Comparison of ENCODE assay signal across 9 cellular contexts in genomic region chr1:42784946-42785693, GRCh38. TPM values are rescaled to one million over a fixed set of nuclear protein-coding genes. Genes with fewer than 3 reads are reported as not detected.
A peak's percentile ranks its signal among the peaks of the same experiment; 100 is the strongest.
DNase-seq lines count a peak whose midpoint lies in the region; ATAC-seq, FAIRE-seq and TF ChIP-seq lines count a peak whose summit lies in the region.
"Had no signal": no experiment of that assay in that cellular context is flagged by ENCODE, and none has a peak within 500 bp of the region (broad histone marks: within the 10 kb centered on the region; RNA-seq: fewer than 3 reads in every experiment).

A gene with protein sequence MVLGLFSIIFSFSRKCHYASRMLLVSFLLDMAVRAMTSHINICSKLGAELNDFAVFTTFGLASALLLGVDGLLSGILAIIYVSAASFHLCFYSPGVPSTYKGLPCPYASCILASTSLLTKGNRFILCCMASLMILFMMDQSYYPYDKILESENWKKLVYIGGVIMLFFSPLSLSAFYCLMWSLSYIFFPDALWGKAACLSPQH (plus strand): TSS chr1:42784991. CDS start chr1:42789894, 4,903 bp downstream.

- DNase-seq in activated B cell treated with CpG ODN at 0.5 μM for 24 hours: no peak
- no peak for DNase-seq in astrocyte of the spinal cord (ENCODE audit: low read depth, low spot score)
- no peak for DNase-seq in HepG2 (ENCODE audit: low spot score)
- DNase-seq in stimulated activated CD8-positive, alpha-beta memory T cell treated with anti-CD3 and anti-CD28 coated beads, Interleukin-4, amount 100 ng/mL, for 48 hours: peak; percentile 59
- DNase-seq in globus pallidus (ENCODE audit: low spot score): no peak
- DNase-seq in lower leg skin (ENCODE audit: low spot score in 2 of 2): no peak

- no peaks in the 10 kb centered on the region for H3K4me1 ChIP-seq in HepG2 (ENCODE audit: insufficient read depth, low read length)

- H3K36me3 ChIP-seq in HepG2 (replicated peaks in 1 of 2; ENCODE audit: control insufficient read depth in 1 of 2, insufficient read depth in 2 of 2, low read length in 2 of 2): peaks cover 0 to 11% of the 10 kb centered on the region in 2 experiments; a peak in 2 of 5 replicates

- TF ChIP-seq EP300 in HepG2 (IDR thresholded peaks at IDR 0.05; ENCODE audit: low read depth in 2 of 2, low read length in 2 of 2) (no peak), HepG2 (CRISPR knock-in tag; IDR thresholded peaks at IDR 0.05; ENCODE audit: borderline replicate concordance) (no peak)

- TF ChIP-seq RAD21 in HepG2 (CRISPR knock-in tag; IDR thresholded peaks at IDR 0.05): no peak

- peak within 1 kb of the TSS; percentile 78 for H3K4me3 Mint-ChIP-seq in activated B cell treated with CpG ODN at 0.5 μM for 24 hours
- H3K4me3 Mint-ChIP-seq: nephron had no signal

- peaks cover 11% of the 10 kb centered on the region for H3K4me1 Mint-ChIP-seq in activated B cell treated with CpG ODN at 0.5 μM for 24 hours
- H3K4me1 Mint-ChIP-seq: nephron had no signal

- POLR2A ChIA-PET in activated B cell treated with CpG ODN at 0.5 μM for 24 hours (lab: Charles Lee) (interaction anchor here (3.3 kb wide), 1 partner anchor 18 kb away, joined by 10 read pairs; the partner anchor contains the start of genes C1orf50 and P3H1), HepG2 (lab: Yijun Ruan, JAX) (interaction anchor here (3.2 kb wide), 1 partner anchor 18 kb away, joined by 9 read pairs; the partner anchor contains the start of genes C1orf50 and P3H1)

- TF ChIP-seq POLR2A in HepG2 (IDR thresholded peaks at IDR 0.05; ENCODE audit: insufficient read depth in 1 of 2, low read depth in 2 of 2, low read length in 2 of 2) (no peak), lower leg skin (IDR thresholded peaks at IDR 0.05) (no peak)

- no peaks in the 10 kb centered on the region for H4K20me1 ChIP-seq in HepG2 (ENCODE audit: insufficient read depth, low read length)

- FAIRE-seq in HepG2 (lab: Jason Lieb, UNC): no peak

- no peak within 1 kb of the TSS for H3K27ac ChIP-seq in HepG2 (ENCODE audit: extremely low read length, insufficient read depth, low read length)

- H2AFZ ChIP-seq in HepG2 (ENCODE audit: low read length): no peak within 1 kb of the TSS

- ATAC-seq in activated B cell treated with CpG ODN at 0.5 μM for 24 hours (ENCODE audit: low read depth): peak; percentile 45
- ATAC-seq in HepG2: no peak; the same call in 2 of the 3 replicates
- ATAC-seq in HG03521 (IDR thresholded peaks at IDR 0.05; ENCODE audit: unreplicated experiment): no peak
- ATAC-seq in GM21825 (IDR thresholded peaks at IDR 0.05; ENCODE audit: unreplicated experiment): no peak

- no TSS peak for BruUV-seq in HepG2 (replicated peaks; lab: Mats Ljungman, UMichigan)

- peaks cover 5% of the 10 kb centered on the region for H3K27me3 Mint-ChIP-seq in activated B cell treated with CpG ODN at 0.5 μM for 24 hours

- H3K4me2 ChIP-seq in HepG2 (ENCODE audit: low read depth, low read length): no peak within 1 kb of the TSS

- H3K36me3 Mint-ChIP-seq in activated B cell treated with CpG ODN at 0.5 μM for 24 hours (ENCODE audit: low read depth): peaks cover 23% of the 10 kb centered on the region

- no peaks in the 10 kb centered on the region for H3K9me3 ChIP-seq in HepG2 (ENCODE audit: low read length)

- H3K27me3 ChIP-seq in HepG2 (ENCODE audit: control insufficient read depth in 1 of 2, insufficient read depth in 2 of 2, low read length in 2 of 2): no peaks in the 10 kb centered on the region

- intact Hi-C loops in activated B cell treated with CpG ODN at 0.5 μM for 24 hours (cut with micrococcal nuclease): no loop called here
- intact Hi-C loops in HepG2 (cut with micrococcal nuclease; ENCODE audit: unreplicated experiment): no loop called here
- intact Hi-C loops in lower leg skin (cut with DNase I; ENCODE audit: low total_unique reads): no loop called here

- H3K27ac Mint-ChIP-seq in activated B cell treated with CpG ODN at 0.5 μM for 24 hours: peak within 1 kb of the TSS; percentile 9
- H3K27ac Mint-ChIP-seq: nephron had no signal

- H3K79me2 ChIP-seq in HepG2 (ENCODE audit: insufficient read depth, low read length): no peaks in the 10 kb centered on the region

- in situ Hi-C loops in astrocyte of the spinal cord (cut with HindIII; ENCODE audit: low sequenced_read_pairs) (no loop called here), HepG2 (cut with HindIII; ENCODE audit: extremely low pct_ligation_motif_present, low pct_unique_long_range_greater_than_20kb) (no loop called here)

- TF ChIP-seq CTCF in activated B cell treated with CpG ODN at 0.5 μM for 24 hours (IDR thresholded peaks at IDR 0.05): no peak
- no peak for TF ChIP-seq CTCF in astrocyte of the spinal cord (IDR thresholded peaks at IDR 0.05; ENCODE audit: low read depth, low read length)
- no peak for TF ChIP-seq CTCF in HepG2 (CRISPR knock-in tag; IDR thresholded peaks at IDR 0.05)
- TF ChIP-seq CTCF in lower leg skin (IDR thresholded peaks at IDR 0.05): no peak

- peak within 1 kb of the TSS; percentile 31 for H3K4me3 ChIP-seq in astrocyte of the spinal cord (ENCODE audit: low read depth, low read length)
- no peak within 1 kb of the TSS for H3K4me3 ChIP-seq in HepG2 (replicated peaks in 1 of 3; ENCODE audit: insufficient read depth in 1 of 3, low read depth in 2 of 3, low read length in 3 of 3)
- H3K4me3 ChIP-seq in lower leg skin (ENCODE audit: low read depth, poor library complexity, severe bottlenecking): no peak within 1 kb of the TSS

- WGBS in HepG2 (ENCODE audit: low lambda C conversion rate): 97% methylated on average over 46 of the region's 54 CpGs
- 11 to 18% methylated on average over 48 to 49 of the region's 54 CpGs for WGBS in lower leg skin, 2 donors

- H3K9ac ChIP-seq in HepG2 (ENCODE audit: insufficient read depth, low read depth, low read length): no peak within 1 kb of the TSS

- CTCF ChIA-PET in activated B cell treated with CpG ODN at 0.5 μM for 24 hours (lab: Charles Lee) (no interaction called here), HepG2 (lab: Yijun Ruan, JAX; ENCODE audit: low intra/inter-chr PET ratio, low total read pairs) (no interaction called here)

- no peaks in the 10 kb centered on the region for H3K9me3 Mint-ChIP-seq in activated B cell treated with CpG ODN at 0.5 μM for 24 hours
- H3K9me3 Mint-ChIP-seq: nephron had no signal

TF ChIP-seq in HepG2, 621 proteins besides CTCF, POLR2A, EP300 and RAD21:
- TF ChIP-seq TAF15 (IDR thresholded peaks at IDR 0.05; ENCODE audit: low read depth, low read length, poor library complexity, severe bottlenecking) (no peak), RBFOX2 (IDR thresholded peaks at IDR 0.05; ENCODE audit: low read depth, low read length) (peak; percentile 39; the same call in 1 of the 2 replicates), AGO2 (optimal IDR thresholded peaks at IDR 0.05; ENCODE audit: low read depth, low read length) (peak; percentile 87)
TF ChIP-seq in HepG2: peak in this region for 2.

RNA-seq across cellular contexts. Expression of the gene that starts here (rescaled TPM):
- total RNA-seq in activated B cell treated with CpG ODN at 0.5 μM for 24 hours (0.20 and 0.31 TPM in 2 replicates), HepG2 (2016; rRNA removed; fragmentation: Illumina TruSeq; extraction: Trizol) (0.15 and 0.24 TPM in 2 replicates), lower leg skin (under 1 TPM in 3 of 4 donors, not detected in 1; 0.08 to 0.22 (median 0.13) TPM)
- not detected in 2 replicates for total RNA-seq in HepG2 (2016; cell fraction: cytosol; rRNA removed; fragmentation: Illumina TruSeq; extraction: Trizol; ENCODE audit: low read depth)
- total RNA-seq in HepG2 (2016; cell fraction: insoluble cytoplasmic fraction; rRNA removed; fragmentation: Illumina TruSeq; extraction: Trizol): 0.11 TPM in 1 of 2 replicates, not detected in the other
- 0.06 TPM in 1 of 2 replicates, not detected in the other for total RNA-seq in HepG2 (2016; cell fraction: membrane; rRNA removed; fragmentation: Illumina TruSeq; extraction: Trizol)
- total RNA-seq in HepG2 (2016; cell fraction: nucleus; rRNA removed; fragmentation: Illumina TruSeq; extraction: Trizol): 0.28 TPM in 1 of 2 replicates, not detected in the other
- 0.14 and 0.21 TPM in 2 replicates for polyA plus RNA-seq in HepG2 (2011; rRNA removed)
- 0.04 and 0.05 TPM in 2 replicates for polyA plus RNA-seq in HepG2 (2011; cell fraction: cytosol; rRNA removed)
- 0.24 and 0.28 TPM in 2 replicates for polyA plus RNA-seq in HepG2 (2011; cell fraction: nucleus; rRNA removed)
- polyA plus RNA-seq in HepG2 (2012): 0.32 and 0.42 TPM in 2 replicates
- 0.03 TPM in 1 of 2 replicates, not detected in the other for polyA plus RNA-seq in HepG2 (2016; cell fraction: cytosol; fragmentation: Illumina TruSeq; extraction: Trizol; ENCODE audit: low read depth)
- 0.09 and 0.15 TPM in 2 replicates for polyA plus RNA-seq in HepG2 (2016; cell fraction: insoluble cytoplasmic fraction; fragmentation: Illumina TruSeq; extraction: Trizol; ENCODE audit: low read depth)
- 0.07 TPM in 1 of 2 replicates, not detected in the other for polyA plus RNA-seq in HepG2 (2016; cell fraction: membrane; fragmentation: Illumina TruSeq; extraction: Trizol; ENCODE audit: low read depth)
- 0.53 and 0.57 TPM in 2 replicates for polyA plus RNA-seq in HepG2 (2016; cell fraction: nucleus; fragmentation: Illumina TruSeq; extraction: Trizol; ENCODE audit: insufficient read depth, low read depth)
- 0.80 and 1.0 TPM in 2 replicates for polyA minus RNA-seq in HepG2 (2011; rRNA and poly(A)+ RNA removed; ENCODE audit: low replicate concordance)
- not detected in 2 replicates for polyA minus RNA-seq in HepG2 (2011; cell fraction: cytosol; rRNA and poly(A)+ RNA removed)
- polyA minus RNA-seq in HepG2 (2011; cell fraction: nucleus; rRNA and poly(A)+ RNA removed): 0.37 and 0.39 TPM in 2 replicates

Comparison
In these comparisons a context has a peak if more than half of its experiments do, and no peak if none do; other contexts are left out.
1. Peak in ATAC-seq in activated B cell treated with CpG ODN at 0.5 μM for 24 hours; RNA of the gene not detected or under 1 TPM.